ENCODE assay signal across 8 cellular contexts in the genomic region with DNA sequence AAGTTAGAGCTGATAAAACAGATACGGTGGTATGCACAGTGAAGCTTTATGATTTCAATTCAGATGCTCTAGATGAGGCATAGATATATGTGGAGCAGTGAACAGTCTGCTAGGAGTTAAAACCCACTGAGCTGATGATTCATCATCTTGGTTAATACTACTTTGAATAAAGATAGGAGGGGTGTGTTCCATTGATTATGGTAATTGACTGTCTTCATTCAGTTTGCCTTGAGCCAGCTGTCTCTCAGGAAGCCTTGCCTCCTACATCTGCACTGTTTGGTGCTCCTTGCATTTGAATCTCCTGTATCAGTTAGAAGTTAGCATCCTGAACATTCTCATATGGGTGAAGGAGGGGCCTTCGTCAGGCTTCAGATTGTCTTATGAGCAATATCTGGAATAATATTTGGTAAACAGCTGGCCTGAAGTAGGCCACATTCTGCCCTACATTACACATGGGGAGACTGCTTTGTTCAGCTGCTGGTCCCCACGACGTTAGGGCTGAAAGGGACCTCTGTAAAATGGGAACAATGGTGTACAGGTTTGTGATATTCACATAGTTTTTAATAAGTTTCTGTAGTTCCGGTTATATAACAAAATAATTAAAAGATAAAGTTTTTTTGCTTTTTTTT. TPM values are rescaled to one million over a fixed set of nuclear protein-coding genes. Genes with fewer than 3 reads are reported as not detected.
DNase-seq lines count a peak whose midpoint lies in the region; ATAC-seq and TF ChIP-seq lines count a peak whose summit lies in the region.

No MANE protein-coding gene starts in this region.

- H3K9me3 ChIP-seq in sigmoid colon: no peaks in the 10 kb centered on the region

- no peaks in the 10 kb centered on the region for H3K36me3 ChIP-seq in sigmoid colon

- no peaks in the 10 kb centered on the region for H3K27me3 ChIP-seq in sigmoid colon

- POLR2A ChIA-PET in activated CD8-positive, alpha-beta T cell treated with anti-CD3 and anti-CD28 coated beads for 36 hours (lab: Charles Lee): interaction anchor here (0.9 to 2.4 kb wide), 4 partner anchors 9 to 236 kb away, joined by 3 to 10 read pairs (median 4); a partner anchor contains a TSS

- H3K4me3 ChIP-seq in sigmoid colon: no peak overlapping the region

- no peak for TF ChIP-seq EP300 in sigmoid colon (IDR thresholded peaks at IDR 0.05)

- H3K36me3 Mint-ChIP-seq in CD14-positive monocyte (peaks cover 18 to 26% of the 10 kb centered on the region in 2 donors), HFFc6 (ENCODE audit: low read depth) (peaks cover 9% of the 10 kb centered on the region), mesothelial cell of epicardium (peaks cover 9% of the 10 kb centered on the region)
- H3K36me3 Mint-ChIP-seq in activated CD8-positive, alpha-beta T cell treated with anti-CD3 and anti-CD28 coated beads for 36 hours (ENCODE audit: low read depth): peaks cover 2% of the 10 kb centered on the region

- no peak overlapping the region for H3K4me3 Mint-ChIP-seq in CD14-positive monocyte
- H3K4me3 Mint-ChIP-seq in HFFc6: no peak overlapping the region
- peak overlapping the region; percentile 3 for H3K4me3 Mint-ChIP-seq in activated CD8-positive, alpha-beta T cell treated with anti-CD3 and anti-CD28 coated beads for 36 hours
- H3K4me3 Mint-ChIP-seq in mesothelial cell of epicardium: no peak overlapping the region

- intact Hi-C loops in CD14-positive monocyte (cut with micrococcal nuclease): no loop called here
- intact Hi-C loops in activated CD8-positive, alpha-beta T cell treated with anti-CD3 and anti-CD28 coated beads for 36 hours (cut with micrococcal nuclease): loop anchor here (10.0 kb wide), 1 partner anchor 374 kb away; no protein-coding TSS in a partner anchor
- intact Hi-C loops in sigmoid colon (cut with DNase I): no loop called here

- ATAC-seq in activated CD8-positive, alpha-beta T cell treated with anti-CD3 and anti-CD28 coated beads for 36 hours: peak; percentile 90

- CTCF ChIA-PET in activated CD8-positive, alpha-beta T cell treated with anti-CD3 and anti-CD28 coated beads for 36 hours (lab: Charles Lee): interaction anchor here (0.7 to 2.7 kb wide), 7 partner anchors 9 to 121 kb away, joined by 3 to 11 read pairs (median 4); no protein-coding TSS in a partner anchor

- peaks cover 0 to 55% (median 41%) of the 10 kb centered on the region in 4 donors for H3K4me1 ChIP-seq in sigmoid colon

- no peak for TF ChIP-seq POLR2A in sigmoid colon (IDR thresholded peaks at IDR 0.05)

- 64 to 82% methylated on average over 5 of the region's 5 CpGs for WGBS in sigmoid colon, 2 donors

- peaks cover 0 to 2% (median 0%) of the 10 kb centered on the region in 3 donors for H3K27me3 Mint-ChIP-seq in CD14-positive monocyte (ENCODE audit: low read depth in 3 of 3)
- H3K27me3 Mint-ChIP-seq in HFFc6 (ENCODE audit: insufficient read depth): no peaks in the 10 kb centered on the region
- no peaks in the 10 kb centered on the region for H3K27me3 Mint-ChIP-seq in activated CD8-positive, alpha-beta T cell treated with anti-CD3 and anti-CD28 coated beads for 36 hours
- no peaks in the 10 kb centered on the region for H3K27me3 Mint-ChIP-seq in mesothelial cell of epicardium (ENCODE audit: low read depth)

- no peak for TF ChIP-seq CTCF in CD14-positive monocyte (IDR thresholded peaks at IDR 0.05)
- TF ChIP-seq CTCF in HFFc6 (IDR thresholded peaks at IDR 0.05): no peak
- TF ChIP-seq CTCF in activated CD8-positive, alpha-beta T cell treated with anti-CD3 and anti-CD28 coated beads for 36 hours (IDR thresholded peaks at IDR 0.05): no peak
- TF ChIP-seq CTCF in mesothelial cell of epicardium (IDR thresholded peaks at IDR 0.05; ENCODE audit: unreplicated experiment): no peak
- no peak for TF ChIP-seq CTCF in sigmoid colon (IDR thresholded peaks at IDR 0.05)

- H3K9me3 Mint-ChIP-seq in CD14-positive monocyte (peaks cover 0 to 2% (median 0%) of the 10 kb centered on the region in 7 donors), HFFc6 (no peaks in the 10 kb centered on the region), mesothelial cell of epicardium (peaks cover 5% of the 10 kb centered on the region)
- no peaks in the 10 kb centered on the region for H3K9me3 Mint-ChIP-seq in activated CD8-positive, alpha-beta T cell treated with anti-CD3 and anti-CD28 coated beads for 36 hours

- DNase-seq in CD14-positive monocyte (ENCODE audit: low spot score) (no peak), HFFc6 (peak; percentile 25), mesothelial cell of epicardium (ENCODE audit: low spot score in 2 of 2, unreplicated experiment in 2 of 2) (no peak), sigmoid colon (no peak), UCSD-AML1 (lab: John Stamatoyannopoulos, UW; ENCODE audit: unreplicated experiment) (no peak), NCI-H1694 treated with DMSO at 0.1 percent for 48 hours (lab: John Stamatoyannopoulos, UW) (no peak)
- DNase-seq in activated CD8-positive, alpha-beta T cell treated with anti-CD3 and anti-CD28 coated beads for 36 hours: no peak
- DNase-seq in activated effector memory CD4-positive, alpha-beta T cell treated with Interleukin-2 at 50 U/mL for 16 hours: no peak

- H3K4me1 Mint-ChIP-seq in CD14-positive monocyte (peaks cover 77% of the 10 kb centered on the region), HFFc6 (ENCODE audit: low read depth) (peaks cover 51% of the 10 kb centered on the region), mesothelial cell of epicardium (peaks cover 44% of the 10 kb centered on the region)
- peaks cover 62% of the 10 kb centered on the region for H3K4me1 Mint-ChIP-seq in activated CD8-positive, alpha-beta T cell treated with anti-CD3 and anti-CD28 coated beads for 36 hours (ENCODE audit: low read depth)

- peak overlapping the region in 2 of 4 donors; percentile 16 to 25 for H3K27ac ChIP-seq in sigmoid colon

- H3K27ac Mint-ChIP-seq in CD14-positive monocyte (peak overlapping the region; percentile 23 to 86 (median 57)), HFFc6 (peak overlapping the region; percentile 53), mesothelial cell of epicardium (peak overlapping the region; percentile 64)
- H3K27ac Mint-ChIP-seq in activated CD8-positive, alpha-beta T cell treated with anti-CD3 and anti-CD28 coated beads for 36 hours: peak overlapping the region; percentile 65

RNA-seq across cellular contexts. Expression of a gene that starts 13.3 kb away (rescaled TPM):
- polyA plus RNA-seq in CD14-positive monocyte (1 to 10 TPM; 5.3 to 8.7 TPM), sigmoid colon (10 to 100 TPM in 2 of 3 donors, 1 to 10 TPM in 1; 8.8 to 28.6 (median 11.4) TPM)
- 100 to 1,000 TPM; 103 to 124 (median 121) TPM for total RNA-seq in HFFc6 (2021; fragmentation: NEBNext Ultra II Directional; extraction: Animal tissue kit (Norgen Biotek cat#: 25700))
- total RNA-seq in activated CD8-positive, alpha-beta T cell treated with anti-CD3 and anti-CD28 coated beads for 36 hours: 10 to 100 TPM; 26.3 to 27.3 TPM
- total RNA-seq in mesothelial cell of epicardium (170 to 175 TPM (median 174 TPM) in 3 replicates), sigmoid colon (10 to 100 TPM; 37.2 to 62.9 (median 48.9) TPM)
